ENCODE assay signal across 25 cellular contexts in genomic region chr2:96985630-96986385, GRCh38. TPM values are rescaled to one million over a fixed set of nuclear protein-coding genes. Genes with fewer than 3 reads are reported as not detected.
"Had no signal": no experiment of that assay in that cellular context is flagged by ENCODE, and none has a peak within 500 bp of the region (broad histone marks: within the 10 kb centered on the region; RNA-seq: fewer than 3 reads in every experiment).

No MANE protein-coding gene starts in this region.

- H3K4me3 Mint-ChIP-seq: activated CD4-positive, alpha-beta T cell treated with anti-CD3 and anti-CD28 coated beads, Interleukin-2, amount 10 ng/mL, durations not matched to agents 24 days and 14 days; activated CD8-positive, alpha-beta T cell treated with anti-CD3 and anti-CD28 coated beads for 36 hours; activated naive CD4-positive, alpha-beta T cell treated with anti-CD3 and anti-CD28 coated beads for 36 hours; activated T-helper 17 cell treated with anti-CD3 and anti-CD28 coated beads, Interleukin-2, amount 50 U/mL, for 72 hours; brain; effector memory CD8-positive, alpha-beta T cell; neural crest cell; stimulated activated effector memory CD8-positive, alpha-beta T cell treated with anti-CD3 and anti-CD28 coated beads, Interleukin-12 subunit alpha, Interleukin-12 subunit beta, amount 100 ng/mL, for 72 hours had no signal

- H3K27ac ChIP-seq: pancreas, right lobe of liver, stomach, thoracic aorta, upper lobe of right lung had no signal

- H3K9me3 Mint-ChIP-seq: activated CD4-positive, alpha-beta T cell treated with anti-CD3 and anti-CD28 coated beads, Interleukin-2, amount 10 ng/mL, durations not matched to agents 24 days and 14 days; activated CD8-positive, alpha-beta T cell treated with anti-CD3 and anti-CD28 coated beads for 36 hours; activated naive CD4-positive, alpha-beta T cell treated with anti-CD3 and anti-CD28 coated beads for 36 hours; activated T-helper 17 cell treated with anti-CD3 and anti-CD28 coated beads, Interleukin-2, amount 50 U/mL, for 72 hours; brain; effector memory CD8-positive, alpha-beta T cell; stimulated activated effector memory CD8-positive, alpha-beta T cell treated with anti-CD3 and anti-CD28 coated beads, Interleukin-12 subunit alpha, Interleukin-12 subunit beta, amount 100 ng/mL, for 72 hours had no signal

- H3K9me3 ChIP-seq: esophagus squamous epithelium, pancreas, right lobe of liver, stomach, thoracic aorta, upper lobe of right lung had no signal

- DNase-seq: activated CD4-positive, alpha-beta T cell treated with anti-CD3 and anti-CD28 coated beads, Interleukin-2, amount 10 ng/mL, durations not matched to agents 24 days and 14 days; activated CD8-positive, alpha-beta T cell treated with anti-CD3 and anti-CD28 coated beads for 36 hours; activated naive CD4-positive, alpha-beta T cell treated with anti-CD3 and anti-CD28 coated beads for 36 hours; activated T-cell treated with anti-CD3 and anti-CD28 coated beads, Interleukin-2, amount 50 U/mL, for 1 hour; caudate nucleus; effector memory CD8-positive, alpha-beta T cell; esophagus squamous epithelium; hypothalamus; right lobe of liver; stimulated activated CD4-positive, alpha-beta T cell treated with anti-CD3 and anti-CD28 coated beads, Interleukin-4, amount 100 ng/mL, for 24 hours; stomach; T-helper 9 cell had no signal

- H3K4me1 ChIP-seq: esophagus squamous epithelium, pancreas, right lobe of liver, stomach, upper lobe of right lung had no signal

- H3K27me3 Mint-ChIP-seq: activated CD8-positive, alpha-beta T cell treated with anti-CD3 and anti-CD28 coated beads for 36 hours; activated T-helper 17 cell treated with anti-CD3 and anti-CD28 coated beads, Interleukin-2, amount 50 U/mL, for 72 hours had no signal

- H3K4me2 ChIP-seq: smooth muscle cell had no signal

- H3K4me1 Mint-ChIP-seq: activated T-helper 17 cell treated with anti-CD3 and anti-CD28 coated beads, Interleukin-2, amount 50 U/mL, for 72 hours; stimulated activated effector memory CD8-positive, alpha-beta T cell treated with anti-CD3 and anti-CD28 coated beads, Interleukin-12 subunit alpha, Interleukin-12 subunit beta, amount 100 ng/mL, for 72 hours had no signal

- H3K4me3 ChIP-seq: esophagus squamous epithelium, lung, pancreas, right lobe of liver, smooth muscle cell, stomach, thoracic aorta, upper lobe of right lung had no signal

- H3K36me3 ChIP-seq: esophagus squamous epithelium, pancreas, right lobe of liver, stomach, thoracic aorta, upper lobe of right lung had no signal

- ATAC-seq: activated CD8-positive, alpha-beta T cell treated with anti-CD3 and anti-CD28 coated beads for 36 hours; activated T-helper 17 cell treated with anti-CD3 and anti-CD28 coated beads, Interleukin-2, amount 50 U/mL, for 72 hours; effector memory CD8-positive, alpha-beta T cell; left lobe of liver; pancreas; stimulated activated effector memory CD8-positive, alpha-beta T cell treated with anti-CD3 and anti-CD28 coated beads, Interleukin-12 subunit alpha, Interleukin-12 subunit beta, amount 100 ng/mL, for 72 hours; upper lobe of right lung had no signal

- H3K36me3 Mint-ChIP-seq: brain; stimulated activated effector memory CD8-positive, alpha-beta T cell treated with anti-CD3 and anti-CD28 coated beads, Interleukin-12 subunit alpha, Interleukin-12 subunit beta, amount 100 ng/mL, for 72 hours had no signal

- H3K27ac Mint-ChIP-seq: activated CD4-positive, alpha-beta T cell treated with anti-CD3 and anti-CD28 coated beads, Interleukin-2, amount 10 ng/mL, durations not matched to agents 24 days and 14 days; activated CD8-positive, alpha-beta T cell treated with anti-CD3 and anti-CD28 coated beads for 36 hours; activated naive CD4-positive, alpha-beta T cell treated with anti-CD3 and anti-CD28 coated beads for 36 hours; activated T-helper 17 cell treated with anti-CD3 and anti-CD28 coated beads, Interleukin-2, amount 50 U/mL, for 72 hours; effector memory CD8-positive, alpha-beta T cell; stimulated activated effector memory CD8-positive, alpha-beta T cell treated with anti-CD3 and anti-CD28 coated beads, Interleukin-12 subunit alpha, Interleukin-12 subunit beta, amount 100 ng/mL, for 72 hours had no signal

- H3K27me3 ChIP-seq: esophagus squamous epithelium, pancreas, right lobe of liver, upper lobe of right lung had no signal

RNA-seq across cellular contexts. Expression of gene FAM178B, which starts 0.6 kb away (rescaled TPM):
- total RNA-seq: activated CD4-positive, alpha-beta T cell treated with anti-CD3 and anti-CD28 coated beads, Interleukin-2, amount 10 ng/mL, durations not matched to agents 24 days and 14 days; activated T-helper 17 cell treated with anti-CD3 and anti-CD28 coated beads, Interleukin-2, amount 50 U/mL, for 72 hours; dermis microvascular lymphatic vessel endothelial cell; glomerular endothelial cell; pancreas; pulmonary artery endothelial cell; stomach; thoracic aorta had no signal
- polyA plus RNA-seq: pancreas had no signal
